2 cellular contexts compared by ENCODE assay signal in the genomic region with DNA sequence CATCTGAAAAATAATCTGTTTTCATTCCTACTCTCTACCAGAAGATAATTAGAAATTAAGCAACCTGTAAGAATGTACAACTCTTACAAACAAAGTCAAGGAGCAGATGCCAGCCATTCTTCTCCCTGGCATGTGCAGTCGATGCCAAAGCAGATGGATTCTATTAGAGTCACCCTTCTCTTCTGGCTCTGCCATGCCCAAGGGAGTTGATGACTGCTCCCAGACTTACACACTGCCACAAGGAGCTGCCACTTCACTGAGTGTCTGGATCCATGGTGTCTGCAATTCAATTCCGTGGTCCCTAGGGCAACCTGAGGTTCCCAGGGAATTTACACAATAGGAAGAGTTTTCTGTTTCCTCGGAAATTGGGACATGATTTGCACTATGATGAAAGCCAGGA.
TF ChIP-seq lines count a peak whose summit lies in the region.

No MANE protein-coding gene starts in this region.

TF ChIP-seq in IMR-90, 13 proteins besides CTCF, POLR2A, EP300 and RAD21:
- TF ChIP-seq, protein P1, sequence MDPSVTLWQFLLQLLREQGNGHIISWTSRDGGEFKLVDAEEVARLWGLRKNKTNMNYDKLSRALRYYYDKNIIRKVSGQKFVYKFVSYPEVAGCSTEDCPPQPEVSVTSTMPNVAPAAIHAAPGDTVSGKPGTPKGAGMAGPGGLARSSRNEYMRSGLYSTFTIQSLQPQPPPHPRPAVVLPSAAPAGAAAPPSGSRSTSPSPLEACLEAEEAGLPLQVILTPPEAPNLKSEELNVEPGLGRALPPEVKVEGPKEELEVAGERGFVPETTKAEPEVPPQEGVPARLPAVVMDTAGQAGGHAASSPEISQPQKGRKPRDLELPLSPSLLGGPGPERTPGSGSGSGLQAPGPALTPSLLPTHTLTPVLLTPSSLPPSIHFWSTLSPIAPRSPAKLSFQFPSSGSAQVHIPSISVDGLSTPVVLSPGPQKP (IDR thresholded peaks at IDR 0.05; ENCODE audit: borderline replicate concordance, low read depth, low read length) = no peak

TF ChIP-seq in SK-N-SH treated with all-trans-retinoic acid at 6 μM for 48 hours, 23 proteins besides CTCF, POLR2A, EP300 and RAD21:
- TF ChIP-seq SNAI2 (CRISPR knock-in tag; IDR thresholded peaks at IDR 0.05) (no peak), TCF4 (CRISPR knock-in tag; IDR thresholded peaks at IDR 0.05; ENCODE audit: borderline replicate concordance) (no peak), PPARA (CRISPR knock-in tag; IDR thresholded peaks at IDR 0.05; ENCODE audit: borderline replicate concordance) (no peak), ZNF8 (CRISPR knock-in tag; IDR thresholded peaks at IDR 0.05) (no peak), GLIS3 (CRISPR knock-in tag; IDR thresholded peaks at IDR 0.05) (no peak), ZC3H10 (CRISPR knock-in tag; IDR thresholded peaks at IDR 0.05) (no peak), ZFP3 (CRISPR knock-in tag; IDR thresholded peaks at IDR 0.05) (no peak)
- TF ChIP-seq, protein P2, sequence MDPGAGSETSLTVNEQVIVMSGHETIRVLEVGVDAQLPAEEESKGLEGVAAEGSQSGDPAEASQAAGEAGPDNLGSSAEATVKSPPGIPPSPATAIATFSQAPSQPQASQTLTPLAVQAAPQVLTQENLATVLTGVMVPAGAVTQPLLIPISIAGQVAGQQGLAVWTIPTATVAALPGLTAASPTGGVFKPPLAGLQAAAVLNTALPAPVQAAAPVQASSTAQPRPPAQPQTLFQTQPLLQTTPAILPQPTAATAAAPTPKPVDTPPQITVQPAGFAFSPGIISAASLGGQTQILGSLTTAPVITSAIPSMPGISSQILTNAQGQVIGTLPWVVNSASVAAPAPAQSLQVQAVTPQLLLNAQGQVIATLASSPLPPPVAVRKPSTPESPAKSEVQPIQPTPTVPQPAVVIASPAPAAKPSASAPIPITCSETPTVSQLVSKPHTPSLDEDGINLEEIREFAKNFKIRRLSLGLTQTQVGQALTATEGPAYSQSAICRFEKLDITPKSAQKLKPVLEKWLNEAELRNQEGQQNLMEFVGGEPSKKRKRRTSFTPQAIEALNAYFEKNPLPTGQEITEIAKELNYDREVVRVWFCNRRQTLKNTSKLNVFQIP (CRISPR knock-in tag; IDR thresholded peaks at IDR 0.05; ENCODE audit: borderline replicate concordance, low read depth) = no peak
- TF ChIP-seq, protein P3, sequence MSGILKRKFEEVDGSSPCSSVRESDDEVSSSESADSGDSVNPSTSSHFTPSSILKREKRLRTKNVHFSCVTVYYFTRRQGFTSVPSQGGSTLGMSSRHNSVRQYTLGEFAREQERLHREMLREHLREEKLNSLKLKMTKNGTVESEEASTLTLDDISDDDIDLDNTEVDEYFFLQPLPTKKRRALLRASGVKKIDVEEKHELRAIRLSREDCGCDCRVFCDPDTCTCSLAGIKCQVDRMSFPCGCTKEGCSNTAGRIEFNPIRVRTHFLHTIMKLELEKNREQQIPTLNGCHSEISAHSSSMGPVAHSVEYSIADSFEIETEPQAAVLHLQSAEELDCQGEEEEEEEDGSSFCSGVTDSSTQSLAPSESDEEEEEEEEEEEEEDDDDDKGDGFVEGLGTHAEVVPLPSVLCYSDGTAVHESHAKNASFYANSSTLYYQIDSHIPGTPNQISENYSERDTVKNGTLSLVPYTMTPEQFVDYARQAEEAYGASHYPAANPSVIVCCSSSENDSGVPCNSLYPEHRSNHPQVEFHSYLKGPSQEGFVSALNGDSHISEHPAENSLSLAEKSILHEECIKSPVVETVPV (CRISPR knock-in tag; IDR thresholded peaks at IDR 0.05) = no peak
TF ChIP-seq in SK-N-SH treated with all-trans-retinoic acid at 6 μM for 48 hours: peak in this region for 0.
